In the genomic region with DNA sequence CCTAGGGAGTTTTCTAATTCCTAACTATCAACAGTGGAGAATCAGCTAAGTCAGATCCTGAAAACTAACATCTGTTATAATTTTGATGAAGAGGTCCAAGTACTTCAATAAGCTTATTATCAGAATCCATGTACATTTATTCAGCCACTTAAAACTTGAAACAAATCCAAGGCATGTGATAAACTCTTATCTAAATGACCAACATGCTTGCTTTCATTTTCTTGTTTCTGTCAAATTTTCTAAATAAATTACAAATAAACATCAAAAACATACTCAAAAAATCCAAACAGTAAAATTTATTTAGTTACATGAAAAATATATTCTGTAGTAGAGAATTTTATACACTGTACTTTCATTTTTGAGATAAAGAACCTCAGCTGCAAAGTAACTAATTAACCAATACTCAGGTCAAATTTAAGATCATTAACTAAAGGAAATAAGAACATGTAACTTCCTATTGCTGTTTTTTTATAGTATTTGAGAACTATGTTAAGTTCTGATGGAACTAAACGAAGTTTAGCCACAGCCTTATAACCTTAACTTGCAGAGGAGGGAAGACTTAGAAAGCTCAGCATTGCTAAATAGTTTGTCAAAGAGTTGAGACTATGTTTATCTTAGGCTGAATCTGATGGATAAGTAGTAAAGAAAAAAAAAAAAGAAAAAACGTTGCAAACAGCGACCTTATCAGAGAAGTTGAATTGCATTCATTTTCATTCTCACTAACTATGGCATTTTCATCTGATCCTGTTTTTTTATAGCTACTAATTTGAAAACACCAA, we compare ENCODE assay signal across 2 cellular contexts.
TF ChIP-seq lines count a peak whose summit lies in the region.

No MANE protein-coding gene starts in this region.

TF ChIP-seq in GM23338, 12 proteins besides CTCF, POLR2A, EP300 and RAD21 (continues in another document):
- TF ChIP-seq, protein P1, sequence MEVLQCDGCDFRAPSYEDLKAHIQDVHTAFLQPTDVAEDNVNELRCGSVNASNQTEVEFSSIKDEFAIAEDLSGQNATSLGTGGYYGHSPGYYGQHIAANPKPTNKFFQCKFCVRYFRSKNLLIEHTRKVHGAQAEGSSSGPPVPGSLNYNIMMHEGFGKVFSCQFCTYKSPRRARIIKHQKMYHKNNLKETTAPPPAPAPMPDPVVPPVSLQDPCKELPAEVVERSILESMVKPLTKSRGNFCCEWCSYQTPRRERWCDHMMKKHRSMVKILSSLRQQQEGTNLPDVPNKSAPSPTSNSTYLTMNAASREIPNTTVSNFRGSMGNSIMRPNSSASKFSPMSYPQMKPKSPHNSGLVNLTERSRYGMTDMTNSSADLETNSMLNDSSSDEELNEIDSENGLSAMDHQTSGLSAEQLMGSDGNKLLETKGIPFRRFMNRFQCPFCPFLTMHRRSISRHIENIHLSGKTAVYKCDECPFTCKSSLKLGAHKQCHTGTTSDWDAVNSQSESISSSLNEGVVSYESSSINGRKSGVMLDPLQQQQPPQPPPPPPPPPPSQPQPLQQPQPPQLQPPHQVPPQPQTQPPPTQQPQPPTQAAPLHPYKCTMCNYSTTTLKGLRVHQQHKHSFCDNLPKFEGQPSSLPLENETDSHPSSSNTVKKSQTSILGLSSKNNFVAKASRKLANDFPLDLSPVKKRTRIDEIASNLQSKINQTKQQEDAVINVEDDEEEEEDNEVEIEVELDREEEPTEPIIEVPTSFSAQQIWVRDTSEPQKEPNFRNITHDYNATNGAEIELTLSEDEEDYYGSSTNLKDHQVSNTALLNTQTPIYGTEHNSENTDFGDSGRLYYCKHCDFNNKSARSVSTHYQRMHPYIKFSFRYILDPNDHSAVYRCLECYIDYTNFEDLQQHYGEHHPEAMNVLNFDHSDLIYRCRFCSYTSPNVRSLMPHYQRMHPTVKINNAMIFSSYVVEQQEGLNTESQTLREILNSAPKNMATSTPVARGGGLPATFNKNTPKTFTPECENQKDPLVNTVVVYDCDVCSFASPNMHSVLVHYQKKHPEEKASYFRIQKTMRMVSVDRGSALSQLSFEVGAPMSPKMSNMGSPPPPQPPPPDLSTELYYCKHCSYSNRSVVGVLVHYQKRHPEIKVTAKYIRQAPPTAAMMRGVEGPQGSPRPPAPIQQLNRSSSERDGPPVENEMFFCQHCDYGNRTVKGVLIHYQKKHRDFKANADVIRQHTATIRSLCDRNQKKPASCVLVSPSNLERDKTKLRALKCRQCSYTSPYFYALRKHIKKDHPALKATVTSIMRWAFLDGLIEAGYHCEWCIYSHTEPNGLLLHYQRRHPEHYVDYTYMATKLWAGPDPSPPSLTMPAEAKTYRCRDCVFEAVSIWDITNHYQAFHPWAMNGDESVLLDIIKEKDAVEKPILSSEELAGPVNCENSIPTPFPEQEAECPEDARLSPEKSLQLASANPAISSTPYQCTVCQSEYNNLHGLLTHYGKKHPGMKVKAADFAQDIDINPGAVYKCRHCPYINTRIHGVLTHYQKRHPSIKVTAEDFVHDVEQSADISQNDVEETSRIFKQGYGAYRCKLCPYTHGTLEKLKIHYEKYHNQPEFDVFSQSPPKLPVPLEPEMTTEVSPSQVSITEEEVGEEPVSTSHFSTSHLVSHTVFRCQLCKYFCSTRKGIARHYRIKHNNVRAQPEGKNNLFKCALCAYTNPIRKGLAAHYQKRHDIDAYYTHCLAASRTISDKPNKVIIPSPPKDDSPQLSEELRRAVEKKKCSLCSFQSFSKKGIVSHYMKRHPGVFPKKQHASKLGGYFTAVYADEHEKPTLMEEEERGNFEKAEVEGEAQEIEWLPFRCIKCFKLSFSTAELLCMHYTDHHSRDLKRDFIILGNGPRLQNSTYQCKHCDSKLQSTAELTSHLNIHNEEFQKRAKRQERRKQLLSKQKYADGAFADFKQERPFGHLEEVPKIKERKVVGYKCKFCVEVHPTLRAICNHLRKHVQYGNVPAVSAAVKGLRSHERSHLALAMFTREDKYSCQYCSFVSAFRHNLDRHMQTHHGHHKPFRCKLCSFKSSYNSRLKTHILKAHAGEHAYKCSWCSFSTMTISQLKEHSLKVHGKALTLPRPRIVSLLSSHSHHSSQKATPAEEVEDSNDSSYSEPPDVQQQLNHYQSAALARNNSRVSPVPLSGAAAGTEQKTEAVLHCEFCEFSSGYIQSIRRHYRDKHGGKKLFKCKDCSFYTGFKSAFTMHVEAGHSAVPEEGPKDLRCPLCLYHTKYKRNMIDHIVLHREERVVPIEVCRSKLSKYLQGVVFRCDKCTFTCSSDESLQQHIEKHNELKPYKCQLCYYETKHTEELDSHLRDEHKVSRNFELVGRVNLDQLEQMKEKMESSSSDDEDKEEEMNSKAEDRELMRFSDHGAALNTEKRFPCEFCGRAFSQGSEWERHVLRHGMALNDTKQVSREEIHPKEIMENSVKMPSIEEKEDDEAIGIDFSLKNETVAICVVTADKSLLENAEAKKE (CRISPR knock-in tag; IDR thresholded peaks at IDR 0.05), result no peak
- no peak for TF ChIP-seq ZNF114 (CRISPR knock-in tag; IDR thresholded peaks at IDR 0.05)
- no peak for TF ChIP-seq CREB1 (CRISPR knock-in tag; IDR thresholded peaks at IDR 0.05; ENCODE audit: low read depth)
- TF ChIP-seq NANOG (IDR thresholded peaks at IDR 0.05; ENCODE audit: borderline replicate concordance), result no peak
- no peak for TF ChIP-seq EZH2 (IDR thresholded peaks at IDR 0.05; ENCODE audit: low read depth, unreplicated experiment)
- TF ChIP-seq, protein P2, sequence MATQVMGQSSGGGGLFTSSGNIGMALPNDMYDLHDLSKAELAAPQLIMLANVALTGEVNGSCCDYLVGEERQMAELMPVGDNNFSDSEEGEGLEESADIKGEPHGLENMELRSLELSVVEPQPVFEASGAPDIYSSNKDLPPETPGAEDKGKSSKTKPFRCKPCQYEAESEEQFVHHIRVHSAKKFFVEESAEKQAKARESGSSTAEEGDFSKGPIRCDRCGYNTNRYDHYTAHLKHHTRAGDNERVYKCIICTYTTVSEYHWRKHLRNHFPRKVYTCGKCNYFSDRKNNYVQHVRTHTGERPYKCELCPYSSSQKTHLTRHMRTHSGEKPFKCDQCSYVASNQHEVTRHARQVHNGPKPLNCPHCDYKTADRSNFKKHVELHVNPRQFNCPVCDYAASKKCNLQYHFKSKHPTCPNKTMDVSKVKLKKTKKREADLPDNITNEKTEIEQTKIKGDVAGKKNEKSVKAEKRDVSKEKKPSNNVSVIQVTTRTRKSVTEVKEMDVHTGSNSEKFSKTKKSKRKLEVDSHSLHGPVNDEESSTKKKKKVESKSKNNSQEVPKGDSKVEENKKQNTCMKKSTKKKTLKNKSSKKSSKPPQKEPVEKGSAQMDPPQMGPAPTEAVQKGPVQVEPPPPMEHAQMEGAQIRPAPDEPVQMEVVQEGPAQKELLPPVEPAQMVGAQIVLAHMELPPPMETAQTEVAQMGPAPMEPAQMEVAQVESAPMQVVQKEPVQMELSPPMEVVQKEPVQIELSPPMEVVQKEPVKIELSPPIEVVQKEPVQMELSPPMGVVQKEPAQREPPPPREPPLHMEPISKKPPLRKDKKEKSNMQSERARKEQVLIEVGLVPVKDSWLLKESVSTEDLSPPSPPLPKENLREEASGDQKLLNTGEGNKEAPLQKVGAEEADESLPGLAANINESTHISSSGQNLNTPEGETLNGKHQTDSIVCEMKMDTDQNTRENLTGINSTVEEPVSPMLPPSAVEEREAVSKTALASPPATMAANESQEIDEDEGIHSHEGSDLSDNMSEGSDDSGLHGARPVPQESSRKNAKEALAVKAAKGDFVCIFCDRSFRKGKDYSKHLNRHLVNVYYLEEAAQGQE (IDR thresholded peaks at IDR 0.05; ENCODE audit: unreplicated experiment), result no peak
- TF ChIP-seq ETS1 (IDR thresholded peaks at IDR 0.05), result no peak

TF ChIP-seq in SK-N-SH, 30 proteins besides CTCF, POLR2A, EP300 and RAD21:
- TF ChIP-seq RCOR1 (IDR thresholded peaks at IDR 0.05; ENCODE audit: low read length) (0 out of 2 replicates have a peak, but pooled peaks have one; percentile 25), IRF3 (IDR thresholded peaks at IDR 0.05; ENCODE audit: low read depth, low read length) (no peak), GATA2 (CRISPR knock-in tag; IDR thresholded peaks at IDR 0.05) (0 out of 2 replicates have a peak, but pooled peaks have one; percentile 20), CHD2 (IDR thresholded peaks at IDR 0.05; ENCODE audit: low read length, partially characterized antibody) (no peak), NFIC (IDR thresholded peaks at IDR 0.05; ENCODE audit: borderline replicate concordance) (no peak)
